8 cellular contexts compared by ENCODE assay signal in the genomic region with DNA sequence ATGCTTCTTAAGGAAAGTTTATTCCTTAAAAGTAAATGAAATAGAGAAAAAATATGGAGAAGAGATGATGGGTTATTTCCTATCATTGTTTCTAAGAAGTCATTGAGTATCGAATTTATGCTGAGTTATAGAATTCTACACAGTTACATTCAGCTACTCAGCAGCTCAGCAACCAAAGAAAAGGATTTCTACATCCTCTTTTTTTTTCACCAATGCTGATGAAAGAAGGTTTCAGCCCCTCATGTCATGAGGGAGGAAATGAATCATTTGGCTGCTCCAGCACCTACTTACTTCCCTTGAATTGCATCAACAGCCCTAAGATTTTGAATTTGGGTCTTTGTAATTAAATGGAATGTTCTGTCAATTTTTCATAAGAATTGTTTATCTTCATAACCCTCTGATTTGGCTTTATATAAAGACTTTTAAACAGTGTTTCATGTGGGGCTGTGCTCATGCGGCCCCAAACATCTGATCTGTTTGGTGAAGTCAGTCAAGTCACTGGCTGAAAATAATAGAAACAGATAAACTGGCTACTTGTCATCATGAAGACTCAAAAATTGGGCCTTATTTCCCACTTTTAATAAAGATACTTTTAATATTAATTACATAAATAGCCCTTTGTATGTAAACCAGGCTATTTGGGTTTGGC. TPM values are rescaled to one million over a fixed set of nuclear protein-coding genes. Genes with fewer than 3 reads are reported as not detected.
DNase-seq lines count a peak whose midpoint lies in the region; ATAC-seq and TF ChIP-seq lines count a peak whose summit lies in the region.

No MANE protein-coding gene starts in this region.

- peak overlapping the region; percentile 72 for H3K27ac Mint-ChIP-seq in activated B cell treated with CpG ODN at 0.5 μM for 24 hours

- DNase-seq in A172 (ENCODE audit: low spot score) (peak; percentile 62), activated B cell treated with CpG ODN at 0.5 μM for 24 hours (no peak), medulla oblongata (ENCODE audit: extremely low spot score) (peak; percentile 73), DMS53 treated with DMSO at 0.1 percent for 48 hours (lab: John Stamatoyannopoulos, UW; ENCODE audit: unreplicated experiment) (no peak), GOT3 (lab: John Stamatoyannopoulos, UW) (no peak), T1000 (lab: John Stamatoyannopoulos, UW) (no peak)

- POLR2A ChIA-PET in activated B cell treated with CpG ODN at 0.5 μM for 24 hours (lab: Charles Lee), result interaction anchor here (0.6 to 3.2 kb wide), 6 partner anchors 16 to 98 kb away, joined by 3 to 19 read pairs (median 4); a partner anchor contains a TSS

- peak overlapping the region; percentile 1 for H3K4me3 Mint-ChIP-seq in activated B cell treated with CpG ODN at 0.5 μM for 24 hours

- H3K36me3 Mint-ChIP-seq in activated B cell treated with CpG ODN at 0.5 μM for 24 hours (ENCODE audit: low read depth), result no peaks in the 10 kb centered on the region

- ATAC-seq in GM19035 (IDR thresholded peaks at IDR 0.05; ENCODE audit: unreplicated experiment), result peak; percentile 80
- peak; percentile 85 for ATAC-seq in HG03175 (IDR thresholded peaks at IDR 0.05; ENCODE audit: unreplicated experiment)
- ATAC-seq in activated B cell treated with CpG ODN at 0.5 μM for 24 hours (ENCODE audit: low read depth), result peak; percentile 86

- H3K9me3 Mint-ChIP-seq in activated B cell treated with CpG ODN at 0.5 μM for 24 hours, result no peaks in the 10 kb centered on the region

- H3K4me1 Mint-ChIP-seq in activated B cell treated with CpG ODN at 0.5 μM for 24 hours, result peaks cover 28% of the 10 kb centered on the region

- no peaks in the 10 kb centered on the region for H3K27me3 Mint-ChIP-seq in activated B cell treated with CpG ODN at 0.5 μM for 24 hours

- TF ChIP-seq CTCF in activated B cell treated with CpG ODN at 0.5 μM for 24 hours (IDR thresholded peaks at IDR 0.05), result no peak

- intact Hi-C loops in activated B cell treated with CpG ODN at 0.5 μM for 24 hours (cut with micrococcal nuclease), result loop anchor here (1.0 kb wide), 4 partner anchors 11 to 54 kb away; no protein-coding TSS in a partner anchor

- CTCF ChIA-PET in activated B cell treated with CpG ODN at 0.5 μM for 24 hours (lab: Charles Lee), result interaction anchor here (1.0 to 1.3 kb wide), 2 partner anchors 52 to 54 kb away, joined by 3 to 4 read pairs; no protein-coding TSS in a partner anchor

RNA-seq across cellular contexts. Expression of a gene that starts 18.5 kb away (rescaled TPM):
- 95.4 and 97.5 TPM in 2 replicates for total RNA-seq in A172 (2014; rRNA removed; shearing (Covaris generic))
- 145 and 146 TPM in 2 replicates for total RNA-seq in activated B cell treated with CpG ODN at 0.5 μM for 24 hours

Comparison
In these comparisons a context has a peak if more than half of its experiments do, and no peak if none do; other contexts are left out.
1. DNase-seq: peak in A172 (single experiment) and medulla oblongata (single experiment); none in activated B cell treated with CpG ODN at 0.5 μM for 24 hours (single experiment), DMS53 treated with DMSO at 0.1 percent for 48 hours (single experiment), GOT3 (single experiment) and T1000 (single experiment).
2. Peak in every context shown above with its lines, with median percentiles within 50 percentile points of each other: ATAC-seq.